12 cellular contexts compared by ENCODE assay signal in genomic region chr12:99960312-99960711, GRCh38. TPM values are rescaled to one million over a fixed set of nuclear protein-coding genes. Genes with fewer than 3 reads are reported as not detected.
DNase-seq lines count a peak whose midpoint lies in the region; ATAC-seq and TF ChIP-seq lines count a peak whose summit lies in the region.
"Had no signal": no experiment of that assay in that cellular context is flagged by ENCODE, and none has a peak within 500 bp of the region (broad histone marks: within the 10 kb centered on the region; RNA-seq: fewer than 3 reads in every experiment).

No MANE protein-coding gene starts in this region.

- no peak for TF ChIP-seq CTCF in cardiac fibroblast (IDR thresholded peaks at IDR 0.05; ENCODE audit: low read depth, low read length)

- intact Hi-C loops in aorta (cut with DNase I) = no loop called here

- H3K4me3 ChIP-seq in cardiac fibroblast (replicated peaks in 1 of 2; ENCODE audit: low read depth in 2 of 2, low read length in 2 of 2) (no peak overlapping the region), aorta (ENCODE audit: low read length in 2 of 2) (no peak overlapping the region)
- H3K4me3 ChIP-seq: heart right ventricle, left lung had no signal

- H3K36me3 ChIP-seq in aorta (ENCODE audit: control insufficient read depth in 1 of 2, insufficient read depth in 2 of 2, low read length in 1 of 2) = no peaks in the 10 kb centered on the region
- H3K36me3 ChIP-seq: heart right ventricle, left lung had no signal

- H3K27ac ChIP-seq in aorta (ENCODE audit: low read depth in 1 of 2, low read length in 2 of 2) = no peak overlapping the region
- H3K27ac ChIP-seq: left lung had no signal

- no peaks in the 10 kb centered on the region for H3K9me3 ChIP-seq in aorta (ENCODE audit: control insufficient read depth, low read length)
- H3K9me3 ChIP-seq: heart right ventricle, left lung had no signal

- no peaks in the 10 kb centered on the region for H3K27me3 ChIP-seq in aorta (ENCODE audit: control insufficient read depth in 1 of 2, insufficient read depth in 2 of 2, low read length in 1 of 2)
- H3K27me3 ChIP-seq: heart right ventricle, left lung had no signal

- no peaks in the 10 kb centered on the region for H3K4me1 ChIP-seq in aorta (ENCODE audit: control insufficient read depth in 1 of 2, insufficient read depth in 2 of 2, low read length in 2 of 2)

- no peak for ATAC-seq in aorta (ENCODE audit: low FRiP score)

- DNase-seq in H4 (ENCODE audit: low spot score) (peak; percentile 34), NCI-H2171 treated with DMSO at 0.1 percent for 48 hours (lab: John Stamatoyannopoulos, UW) (peak; percentile 86), cardiac fibroblast (ENCODE audit: low read depth in 2 of 2) (peak; percentile 19 to 24), pulmonary artery endothelial cell (ENCODE audit: low read depth, low spot score) (peak; percentile 7), Kasumi-1 (lab: John Stamatoyannopoulos, UW) (no peak), NCI-H128 (lab: John Stamatoyannopoulos, UW; ENCODE audit: unreplicated experiment) (no peak), aorta (no peak)
- DNase-seq: activated effector memory CD4-positive, alpha-beta T cell treated with Interleukin-2 at 50 U/mL for 16 hours; heart right ventricle; left lung; MV-4-11; substantia nigra had no signal

- WGBS in aorta, 2 donors = 9 to 11% methylated on average over 3 of the region's 3 CpGs

RNA-seq across cellular contexts. Expression of gene ANKS1B, which starts 24.4 kb away (rescaled TPM):
- 1.8 TPM in 1 of 2 replicates, not detected in the other for total RNA-seq in H4 (2014; rRNA removed; shearing (Covaris generic))
- 0.07 and 0.28 TPM in 2 replicates for total RNA-seq in pulmonary artery endothelial cell
- total RNA-seq in aorta = 10 to 100 TPM; 30.0 to 37.0 TPM
- 1 to 10 TPM; 3.0 to 5.7 TPM for polyA plus RNA-seq in aorta

Comparison
In these comparisons a context has a peak if more than half of its experiments do, and no peak if none do; other contexts are left out.
1. DNase-seq: peak in H4 (single experiment), NCI-H2171 treated with DMSO at 0.1 percent for 48 hours (single experiment), cardiac fibroblast (2 of 2) and pulmonary artery endothelial cell (single experiment); none in Kasumi-1 (0 of 2), NCI-H128 (single experiment) and aorta (0 of 2).
2. RNA of gene ANKS1B, which starts 24.4 kb away (total RNA-seq): 30.0 to 37.0 TPM in aorta; 1.8 TPM in H4 and 0.07 to 0.28 TPM in pulmonary artery endothelial cell; every median in the first group is over 10 times any median in the second.